7 cellular contexts compared by ENCODE assay signal in genomic region chr11:68634606-68635005, GRCh38. TPM values are rescaled to one million over a fixed set of nuclear protein-coding genes. Genes with fewer than 3 reads are reported as not detected.
DNase-seq lines count a peak whose midpoint lies in the region; ATAC-seq, FAIRE-seq and TF ChIP-seq lines count a peak whose summit lies in the region.
"Not testable (repeated sequence)": the region's sequence is repeated elsewhere in the genome, so short reads cannot be mapped to it uniquely, and the experiment has no call there.
"Had no signal": no experiment of that assay in that cellular context is flagged by ENCODE, and none has a peak within 500 bp of the region (broad histone marks: within the 10 kb centered on the region; RNA-seq: fewer than 3 reads in every experiment).

No MANE protein-coding gene starts in this region.

- H4K5ac ChIP-seq in mesendoderm (ENCODE audit: low read length) = not testable (repeated sequence)

- BruUV-seq in K562 (replicated peaks; lab: Mats Ljungman, UMichigan) = not testable (repeated sequence)

- H3K27me3 ChIP-seq in GM23338 (ENCODE audit: insufficient read depth); HUES6 (ENCODE audit: control insufficient read depth, insufficient read depth, low read length); K562 (ENCODE audit: control insufficient read depth in 2 of 2, insufficient read depth in 2 of 2, low read length in 2 of 2); mesendoderm (ENCODE audit: insufficient read depth, low read length, poor library complexity): not testable (repeated sequence)

- H3F3A ChIP-seq in GM23338 (replicated peaks; ENCODE audit: low read depth) = not testable (repeated sequence)

- 0 out of 2 replicates have a peak overlapping the region, but pooled peaks have one; percentile 72 for H3K27ac ChIP-seq in GM23338 (ENCODE audit: low read depth)
- peak overlapping the region; percentile 47; the same call in 1 of the 2 replicates for H3K27ac ChIP-seq in HUES6 (ENCODE audit: low read depth, low read length)
- not testable (repeated sequence) for H3K27ac ChIP-seq in K562 (ENCODE audit: extremely low read depth, low read depth, low read length)
- H3K27ac ChIP-seq in mesendoderm (ENCODE audit: low read depth, low read length) = peak overlapping the region; percentile 62

- TF ChIP-seq CTCF in GM23338 (conservative IDR thresholded peaks at IDR 0.05; ENCODE audit: low read depth in 2 of 2); K562 (IDR thresholded peaks at IDR 0.05 in 2 of 3, conservative IDR thresholded peaks at IDR 0.05 in 1 of 3; ENCODE audit: insufficient read depth in 2 of 3, low read depth in 1 of 3, low read length in 3 of 3): not testable (repeated sequence)

- H3K4me1 Mint-ChIP-seq in GM23338 = peaks cover 48% of the 10 kb centered on the region

- H2AFZ ChIP-seq in GM23338; K562 (ENCODE audit: low read depth, low read length): not testable (repeated sequence)

- TF ChIP-seq RAD21 in K562 (CRISPR knock-in tag; conservative IDR thresholded peaks at IDR 0.05 in 1 of 2, IDR thresholded peaks at IDR 0.05 in 1 of 2) = not testable (repeated sequence)

- intact Hi-C loops in K562 (cut with micrococcal nuclease) = loop anchor here (5.0 to 10.0 kb wide), 3 partner anchors 233 to 1010 kb away; partner anchors contain the start of gene CCND1

- DNase-seq in GM23338 (ENCODE audit: low spot score); K562 (ENCODE audit: extremely low read depth in 1 of 4, low spot score in 3 of 4); mesendoderm: not testable (repeated sequence)

- peak overlapping the region; percentile 85 for H3K18ac ChIP-seq in mesendoderm (ENCODE audit: low read length)

- H3K4me3 ChIP-seq in GM23338; K562; mesendoderm (ENCODE audit: low read length): not testable (repeated sequence)
- H3K4me3 ChIP-seq in HUES6 (ENCODE audit: low read depth, low read length) = peak overlapping the region; percentile 33; the same call in 1 of the 2 replicates

- not testable (repeated sequence) for H3K27ac Mint-ChIP-seq in GM23338

- H3K4ac ChIP-seq in mesendoderm (ENCODE audit: low read depth, low read length) = peak overlapping the region; percentile 37

- WGBS in K562 (ENCODE audit: insufficient coverage, low coverage, missing lambda C conversion rate) = 2% methylated on average over 7 of the region's 7 CpGs
- no CpG with 5 or more reads among the region's 7 CpGs for WGBS in mesendoderm (ENCODE audit: extremely low coverage, insufficient coverage, low lambda C conversion rate)

- in situ Hi-C loops in K562 (cut with MboI) = loop anchor here (25.0 kb wide), 1 partner anchor 1028 kb away; no protein-coding TSS in a partner anchor

- H2AK5ac ChIP-seq in mesendoderm (ENCODE audit: low read length) = not testable (repeated sequence)

- not testable (repeated sequence) for H3K9me2 ChIP-seq in GM23338 (ENCODE audit: insufficient read depth)

- not testable (repeated sequence) for H2BK15ac ChIP-seq in mesendoderm (replicated peaks; ENCODE audit: low read depth)

- not testable (repeated sequence) for H3K79me1 ChIP-seq in mesendoderm (ENCODE audit: low read length)

- not testable (repeated sequence) for H4K20me1 ChIP-seq in GM23338 (replicated peaks; ENCODE audit: insufficient read depth); K562 (replicated peaks; ENCODE audit: control insufficient read depth, insufficient read depth, low read length)

- H3K79me2 ChIP-seq in GM23338 (replicated peaks; ENCODE audit: insufficient read depth); K562 (ENCODE audit: control insufficient read depth, insufficient read depth, low read length); mesendoderm (ENCODE audit: control insufficient read depth, insufficient read depth, low read length): not testable (repeated sequence)

- H3K9ac ChIP-seq in HUES6 (ENCODE audit: low read length) (peak overlapping the region; percentile 74), mesendoderm (ENCODE audit: low read length) (peak overlapping the region; percentile 49)
- not testable (repeated sequence) for H3K9ac ChIP-seq in K562 (ENCODE audit: insufficient read depth in 1 of 2, low read depth in 2 of 2, low read length in 2 of 2)

- H2BK120ac ChIP-seq in mesendoderm (ENCODE audit: low read depth, low read length) = peak overlapping the region; percentile 89

- not testable (repeated sequence) for TF ChIP-seq EP300 in K562 (IDR thresholded peaks at IDR 0.05; ENCODE audit: low read length)

- H4K8ac ChIP-seq in mesendoderm (ENCODE audit: low read depth, low read length) = peak overlapping the region; percentile 6

- H3K9me3 Mint-ChIP-seq in GM23338 = not testable (repeated sequence)

- H3K36me3 Mint-ChIP-seq in GM23338 (ENCODE audit: low read depth) = not testable (repeated sequence)

- not testable (repeated sequence) for H3K9me3 ChIP-seq in HUES6 (ENCODE audit: control insufficient read depth, insufficient read depth, low read depth, low read length); K562 (replicated peaks; ENCODE audit: control insufficient read depth, insufficient read depth, low read depth, low read length)

- peaks cover 20% of the 10 kb centered on the region for H3K27me3 Mint-ChIP-seq in GM23338 (ENCODE audit: insufficient read depth, low read depth, poor library complexity)

- peak overlapping the region; percentile 77 for H3K56ac ChIP-seq in mesendoderm (ENCODE audit: low read length)

- not testable (repeated sequence) for H3K4me3 Mint-ChIP-seq in GM23338

- TF ChIP-seq POLR2A in K562 (conservative IDR thresholded peaks at IDR 0.05) = not testable (repeated sequence)

- peak overlapping the region; percentile 41; the same call in 1 of the 2 replicates for H3K4me2 ChIP-seq in GM23338
- not testable (repeated sequence) for H3K4me2 ChIP-seq in K562 (ENCODE audit: insufficient read depth, low read length); mesendoderm (ENCODE audit: low read length)

- FAIRE-seq in K562 (lab: Jason Lieb, UNC) = not testable (repeated sequence)

- not testable (repeated sequence) for H3K23ac ChIP-seq in mesendoderm (ENCODE audit: low read length)

- H3K4me1 ChIP-seq in GM23338 (ENCODE audit: insufficient read depth) (peaks cover 43% of the 10 kb centered on the region), HUES6 (ENCODE audit: control insufficient read depth, insufficient read depth, low read length) (peaks cover 25% of the 10 kb centered on the region)
- H3K4me1 ChIP-seq in K562 (replicated peaks in 1 of 2; ENCODE audit: control insufficient read depth in 2 of 2, insufficient read depth in 2 of 2, low read length in 2 of 2); mesendoderm (ENCODE audit: control insufficient read depth, low read depth, low read length): not testable (repeated sequence)

- peak overlapping the region; percentile 82 for H2BK5ac ChIP-seq in mesendoderm (ENCODE audit: low read length)

- not testable (repeated sequence) for H3K9me1 ChIP-seq in K562 (ENCODE audit: control insufficient read depth, insufficient read depth, low read length)

- POLR2A ChIA-PET in K562 (lab: Yijun Ruan, JAX) = not testable (repeated sequence)

- CTCF ChIA-PET in K562 (lab: Yijun Ruan, JAX; ENCODE audit: low intra/inter-chr PET ratio) = not testable (repeated sequence)

- H3K36me3 ChIP-seq in GM23338 (ENCODE audit: insufficient read depth); HUES6 (ENCODE audit: control insufficient read depth, insufficient read depth, low read length); K562 (ENCODE audit: control insufficient read depth, insufficient read depth, low read length); mesendoderm (ENCODE audit: control insufficient read depth, insufficient read depth, low read length): not testable (repeated sequence)

- not testable (repeated sequence) for ATAC-seq in GM23338, K562

TF ChIP-seq in K562, 482 proteins besides CTCF, POLR2A, EP300 and RAD21:
- peak; percentile 63 for TF ChIP-seq CBFA2T2 (conservative IDR thresholded peaks at IDR 0.05)
- TF ChIP-seq MTA2 (IDR thresholded peaks at IDR 0.05; ENCODE audit: low read depth) = 0 out of 2 replicates have a peak, but pooled peaks have one; percentile 12
- TF ChIP-seq TAL1 (IDR thresholded peaks at IDR 0.05) = peak; percentile 67
- TF ChIP-seq CBFA2T3 (IDR thresholded peaks at IDR 0.05) = peak; percentile 68
- TF ChIP-seq ARID1B (IDR thresholded peaks at IDR 0.05) = peak; percentile 65

RNA-seq across cellular contexts. Expression of gene GAL, which starts 49.7 kb away (rescaled TPM):
- 80.9 and 82.8 TPM in 2 replicates for total RNA-seq in GM23338 (2014; rRNA removed; shearing (Covaris generic))
- 691 and 693 TPM in 2 replicates for polyA plus RNA-seq in GM23338 (2016; fragmentation: Nextera tagmentation; extraction: Ambion mirVana)
- 25.8 and 57.6 TPM in 2 replicates for total RNA-seq in K562 (2011; cell fraction: chromatin; rRNA removed; ENCODE audit: low replicate concordance)
- total RNA-seq in K562 (2011; cell fraction: nucleolus; rRNA removed) = 99.4 and 140 TPM in 2 replicates
- 86.1 and 88.6 TPM in 2 replicates for total RNA-seq in K562 (2011; cell fraction: nucleoplasm; rRNA removed)
- total RNA-seq in K562 (2014; rRNA removed) = 36.3 and 46.7 TPM in 2 replicates
- 27.2 and 31.9 TPM in 2 replicates for total RNA-seq in K562 (2014; rRNA removed; fragmentation: Illumina TruSeq; extraction: Trizol)
- total RNA-seq in K562 (2015; rRNA removed; fragmentation: Illumina TruSeq; extraction: Trizol) = 26.2 and 28.0 TPM in 2 replicates
- total RNA-seq in K562 (2021) = 119 and 130 TPM in 2 replicates
- polyA plus RNA-seq in K562 (2011; rRNA removed) = 46.5 and 77.3 TPM in 2 replicates
- 59.0 and 246 TPM in 2 replicates for polyA plus RNA-seq in K562 (2011; cell fraction: cytosol; rRNA removed)
- 20.6 and 39.0 TPM in 2 replicates for polyA plus RNA-seq in K562 (2011; cell fraction: nucleus; rRNA removed)
- 26.5 and 86.9 TPM in 2 replicates for polyA plus RNA-seq in K562 (2012)
- 48.3 and 66.7 TPM in 2 replicates for polyA plus RNA-seq in K562 (2014; fragmentation: Illumina TruSeq; extraction: Trizol)
- polyA plus RNA-seq in K562 (2014; fragmentation: Nextera tagmentation; extraction: Ambion mirVana) = 10 to 100 TPM; 10.6 to 13.3 TPM
- polyA plus RNA-seq in K562 (2014; rRNA removed) = 110 and 123 TPM in 2 replicates
- 10.7 and 27.1 TPM in 2 replicates for polyA minus RNA-seq in K562 (2011; rRNA and poly(A)+ RNA removed)
- 50.5 and 56.0 TPM in 2 replicates for polyA minus RNA-seq in K562 (2011; cell fraction: cytosol; rRNA and poly(A)+ RNA removed)
- 5.4 and 5.9 TPM in 2 replicates for polyA minus RNA-seq in K562 (2011; cell fraction: nucleus; rRNA and poly(A)+ RNA removed)
- 1,656 TPM for polyA plus RNA-seq in mesendoderm (2013, experiment 1 of 2)
- polyA plus RNA-seq in mesendoderm (2013, experiment 2 of 2) = 1,755 TPM
- total RNA-seq: CD4-positive, alpha-beta T cell; CD8-positive, alpha-beta T cell had no signal
- polyA plus RNA-seq: CD14-positive monocyte had no signal
